Comparison of ENCODE assay signal across 27 cellular contexts in genomic region chr16:69267633-69268032, GRCh38. TPM values are rescaled to one million over a fixed set of nuclear protein-coding genes. Genes with fewer than 3 reads are reported as not detected.
DNase-seq lines count a peak whose midpoint lies in the region; ATAC-seq, FAIRE-seq and TF ChIP-seq lines count a peak whose summit lies in the region.
"Had no signal": no experiment of that assay in that cellular context is flagged by ENCODE, and none has a peak within 500 bp of the region (broad histone marks: within the 10 kb centered on the region; RNA-seq: fewer than 3 reads in every experiment).

No MANE protein-coding gene starts in this region.

- peaks cover 2 to 20% of the 10 kb centered on the region in 2 experiments; a peak in 3 of 5 replicates for H3K36me3 ChIP-seq in HepG2 (replicated peaks in 1 of 2; ENCODE audit: control insufficient read depth in 1 of 2, insufficient read depth in 2 of 2, low read length in 2 of 2)
- H3K36me3 ChIP-seq in right lobe of liver: peaks cover 0 to 8% (median under 1%) of the 10 kb centered on the region in 4 donors
- H3K36me3 ChIP-seq: BE2C had no signal

- H4K20me1 ChIP-seq in HepG2 (ENCODE audit: insufficient read depth, low read length): no peaks in the 10 kb centered on the region
- H4K20me1 ChIP-seq: BLaER1 treated with 17β-estradiol and CSF1 and Interleukin-3, amounts not matched to agents 10 nM and 100 nM had no signal

- TF ChIP-seq EP300 in HepG2 (IDR thresholded peaks at IDR 0.05; ENCODE audit: low read depth in 2 of 2, low read length in 2 of 2): no peak
- TF ChIP-seq EP300 in HepG2 (CRISPR knock-in tag; IDR thresholded peaks at IDR 0.05; ENCODE audit: borderline replicate concordance): no peak

- peaks cover 26% of the 10 kb centered on the region for H3K36me3 Mint-ChIP-seq in activated T-helper 2 cell treated with anti-CD3 and anti-CD28 coated beads, Interferon-gamma antibody, Interleukin-2, Interleukin-4, amounts not matched to agents 10 μg/mL and 5 μg/mL and 100 μg/mL, durations not matched to agents 14 hours and 24 hours and 36 hours (ENCODE audit: low read depth)
- H3K36me3 Mint-ChIP-seq in nephron progenitor cell (ENCODE audit: low read depth): peaks cover 54% of the 10 kb centered on the region
- no peaks in the 10 kb centered on the region for H3K36me3 Mint-ChIP-seq in activated naive CD4-positive, alpha-beta T cell treated with anti-CD3 and anti-CD28 coated beads, Interleukin-2, amount 50 U/mL, for 72 hours

- no peak overlapping the region for H2AFZ ChIP-seq in HepG2 (ENCODE audit: low read length)

- H3K27me3 Mint-ChIP-seq in activated T-helper 2 cell treated with anti-CD3 and anti-CD28 coated beads, Interferon-gamma antibody, Interleukin-2, Interleukin-4, amounts not matched to agents 10 μg/mL and 5 μg/mL and 100 μg/mL, durations not matched to agents 14 hours and 24 hours and 36 hours (ENCODE audit: low read depth): no peaks in the 10 kb centered on the region
- H3K27me3 Mint-ChIP-seq in nephron progenitor cell (ENCODE audit: low read depth, poor library complexity): no peaks in the 10 kb centered on the region
- H3K27me3 Mint-ChIP-seq: CD4-positive, alpha-beta T cell; CD8-positive, alpha-beta memory T cell had no signal

- no peak overlapping the region for H3K9ac ChIP-seq in HepG2 (ENCODE audit: insufficient read depth, low read depth, low read length)
- H3K9ac ChIP-seq: BLaER1 treated with 17β-estradiol and CSF1 and Interleukin-3, amounts not matched to agents 10 nM and 100 nM had no signal

- BruUV-seq in HepG2 (replicated peaks; lab: Mats Ljungman, UMichigan): no TSS peak

- no peaks in the 10 kb centered on the region for H3K27me3 ChIP-seq in HepG2 (ENCODE audit: control insufficient read depth in 1 of 2, insufficient read depth in 2 of 2, low read length in 2 of 2)
- no peaks in the 10 kb centered on the region for H3K27me3 ChIP-seq in right lobe of liver
- H3K27me3 ChIP-seq: BE2C; BLaER1 treated with 17β-estradiol and CSF1 and Interleukin-3, amounts not matched to agents 10 nM and 100 nM had no signal

- H3K4me1 Mint-ChIP-seq in activated T-helper 2 cell treated with anti-CD3 and anti-CD28 coated beads, Interferon-gamma antibody, Interleukin-2, Interleukin-4, amounts not matched to agents 10 μg/mL and 5 μg/mL and 100 μg/mL, durations not matched to agents 14 hours and 24 hours and 36 hours (ENCODE audit: low read depth): peaks cover 5% of the 10 kb centered on the region
- no peaks in the 10 kb centered on the region for H3K4me1 Mint-ChIP-seq in nephron progenitor cell
- H3K4me1 Mint-ChIP-seq: CD14-positive monocyte; CD8-positive, alpha-beta memory T cell had no signal

- H3K9me3 ChIP-seq in HepG2 (ENCODE audit: low read length) (no peaks in the 10 kb centered on the region), right lobe of liver (no peaks in the 10 kb centered on the region)
- H3K9me3 ChIP-seq: A549; BE2C; BLaER1 treated with 17β-estradiol and CSF1 and Interleukin-3, amounts not matched to agents 10 nM and 100 nM had no signal

- ATAC-seq in HepG2 (no peak), right lobe of liver (no peak)
- ATAC-seq in activated naive CD4-positive, alpha-beta T cell treated with anti-CD3 and anti-CD28 coated beads, Interleukin-2, amount 50 U/mL, for 72 hours: no peak
- ATAC-seq: A549, GM12878 had no signal

- WGBS in HepG2 (ENCODE audit: low lambda C conversion rate): 99% methylated on average over 4 of the region's 4 CpGs
- 86% methylated on average over 4 of the region's 4 CpGs for WGBS in right lobe of liver (ENCODE audit: insufficient coverage, low coverage, low lambda C conversion rate, missing lambda C conversion rate)

- peak overlapping the region; percentile 31 for H3K27ac Mint-ChIP-seq in activated T-helper 2 cell treated with anti-CD3 and anti-CD28 coated beads, Interferon-gamma antibody, Interleukin-2, Interleukin-4, amounts not matched to agents 10 μg/mL and 5 μg/mL and 100 μg/mL, durations not matched to agents 14 hours and 24 hours and 36 hours
- H3K27ac Mint-ChIP-seq in nephron progenitor cell: peak overlapping the region; percentile 78
- no peak overlapping the region for H3K27ac Mint-ChIP-seq in activated naive CD4-positive, alpha-beta T cell treated with anti-CD3 and anti-CD28 coated beads, Interleukin-2, amount 50 U/mL, for 72 hours
- H3K27ac Mint-ChIP-seq: CD4-positive, alpha-beta T cell had no signal

- CTCF ChIA-PET in HepG2 (lab: Yijun Ruan, JAX; ENCODE audit: low intra/inter-chr PET ratio, low total read pairs): no interaction called here

- TF ChIP-seq CTCF in HepG2 (CRISPR knock-in tag; IDR thresholded peaks at IDR 0.05) (no peak), right lobe of liver (IDR thresholded peaks at IDR 0.05) (no peak), nephron progenitor cell (IDR thresholded peaks at IDR 0.05) (no peak)

- TF ChIP-seq POLR2A in HepG2 (IDR thresholded peaks at IDR 0.05; ENCODE audit: insufficient read depth in 1 of 2, low read depth in 2 of 2, low read length in 2 of 2): no peak
- TF ChIP-seq POLR2A in right lobe of liver (IDR thresholded peaks at IDR 0.05): no peak
- no peak for TF ChIP-seq POLR2A in erythroblast (IDR thresholded peaks at IDR 0.05; ENCODE audit: low read length)

- POLR2A ChIA-PET in HepG2 (lab: Yijun Ruan, JAX): no interaction called here

- no peak for TF ChIP-seq RAD21 in HepG2 (CRISPR knock-in tag; IDR thresholded peaks at IDR 0.05)

- H3K27ac ChIP-seq in HepG2 (ENCODE audit: extremely low read length, insufficient read depth, low read length) (peak overlapping the region; percentile 60), right lobe of liver (no peak overlapping the region)
- H3K27ac ChIP-seq: 22Rv1; A549; BLaER1 treated with 17β-estradiol and CSF1 and Interleukin-3, amounts not matched to agents 10 nM and 100 nM had no signal

- DNase-seq in HepG2 (ENCODE audit: low spot score): no peak
- DNase-seq in right lobe of liver: no peak
- no peak for DNase-seq in activated T-helper 2 cell treated with anti-CD3 and anti-CD28 coated beads, Interferon-gamma antibody, Interleukin-2, Interleukin-4, amounts not matched to agents 10 μg/mL and 5 μg/mL and 100 μg/mL, durations not matched to agents 14 hours and 24 hours and 36 hours (ENCODE audit: low spot score)
- DNase-seq in erythroblast (lab: John Stamatoyannopoulos, UW): peak; percentile 26 to 45
- DNase-seq in nephron progenitor cell: no peak
- DNase-seq in UCSD-AML1 (lab: John Stamatoyannopoulos, UW; ENCODE audit: unreplicated experiment): no peak
- DNase-seq in activated naive CD4-positive, alpha-beta T cell treated with anti-CD3 and anti-CD28 coated beads, Interleukin-2, amount 50 U/mL, for 72 hours (ENCODE audit: low spot score in 2 of 2): no peak
- DNase-seq in NCI-H187 treated with DMSO at 0.1 percent for 48 hours (lab: John Stamatoyannopoulos, UW): no peak
- DNase-seq: ACHN; AML-193; BE2C; CD4-positive, alpha-beta T cell; CD8-positive, alpha-beta memory T cell; DMS 273 treated with DMSO at 0.1 percent for 48 hours; DMS79; EL; GDM1; GOT3; HCEC 1CT had no signal

- FAIRE-seq in HepG2 (lab: Jason Lieb, UNC): no peak
- FAIRE-seq: A549, D721Med, GM12878, GM18507, H54 had no signal

- intact Hi-C loops in HepG2 (cut with micrococcal nuclease; ENCODE audit: unreplicated experiment) (no loop called here), right lobe of liver (cut with DNase I) (no loop called here)
- intact Hi-C loops in activated T-helper 2 cell treated with anti-CD3 and anti-CD28 coated beads, Interferon-gamma antibody, Interleukin-2, Interleukin-4, amounts not matched to agents 10 μg/mL and 5 μg/mL and 100 μg/mL, durations not matched to agents 14 hours and 24 hours and 36 hours (cut with micrococcal nuclease): no loop called here

- no peaks in the 10 kb centered on the region for H3K79me2 ChIP-seq in HepG2 (ENCODE audit: insufficient read depth, low read length)

- H3K4me3 ChIP-seq in HepG2 (replicated peaks in 1 of 3; ENCODE audit: insufficient read depth in 1 of 3, low read depth in 2 of 3, low read length in 3 of 3) (no peak overlapping the region), right lobe of liver (no peak overlapping the region)
- H3K4me3 ChIP-seq: A549; BLaER1 treated with 17β-estradiol and CSF1 and Interleukin-3, amounts not matched to agents 10 nM and 100 nM; GM12878 had no signal

- H3K4me1 ChIP-seq in HepG2 (ENCODE audit: insufficient read depth, low read length) (peaks cover 22% of the 10 kb centered on the region), right lobe of liver (no peaks in the 10 kb centered on the region)
- H3K4me1 ChIP-seq: A549, BE2C had no signal

- in situ Hi-C loops in HepG2 (cut with HindIII; ENCODE audit: extremely low pct_ligation_motif_present, low pct_unique_long_range_greater_than_20kb): no loop called here

- no peak overlapping the region for H3K4me2 ChIP-seq in HepG2 (ENCODE audit: low read depth, low read length)
- H3K4me2 ChIP-seq: A549; BLaER1 treated with 17β-estradiol and CSF1 and Interleukin-3, amounts not matched to agents 10 nM and 100 nM had no signal

- no peaks in the 10 kb centered on the region for H3K9me3 Mint-ChIP-seq in activated T-helper 2 cell treated with anti-CD3 and anti-CD28 coated beads, Interferon-gamma antibody, Interleukin-2, Interleukin-4, amounts not matched to agents 10 μg/mL and 5 μg/mL and 100 μg/mL, durations not matched to agents 14 hours and 24 hours and 36 hours
- H3K9me3 Mint-ChIP-seq in nephron progenitor cell: no peaks in the 10 kb centered on the region
- H3K9me3 Mint-ChIP-seq in activated naive CD4-positive, alpha-beta T cell treated with anti-CD3 and anti-CD28 coated beads, Interleukin-2, amount 50 U/mL, for 72 hours: no peaks in the 10 kb centered on the region
- H3K9me3 Mint-ChIP-seq: CD4-positive, alpha-beta T cell; CD8-positive, alpha-beta memory T cell had no signal

- no peak overlapping the region for H3K4me3 Mint-ChIP-seq in activated T-helper 2 cell treated with anti-CD3 and anti-CD28 coated beads, Interferon-gamma antibody, Interleukin-2, Interleukin-4, amounts not matched to agents 10 μg/mL and 5 μg/mL and 100 μg/mL, durations not matched to agents 14 hours and 24 hours and 36 hours (ENCODE audit: low read depth)
- H3K4me3 Mint-ChIP-seq in nephron progenitor cell: no peak overlapping the region
- H3K4me3 Mint-ChIP-seq: CD14-positive monocyte; CD4-positive, alpha-beta T cell; CD8-positive, alpha-beta memory T cell had no signal

RNA-seq across cellular contexts. Expression of gene VPS4A, which starts 43.5 kb away (rescaled TPM):
- 21.0 and 27.9 TPM in 2 replicates for total RNA-seq in HepG2 (2016; rRNA removed; fragmentation: Illumina TruSeq; extraction: Trizol)
- 22.9 and 26.6 TPM in 2 replicates for total RNA-seq in HepG2 (2016; cell fraction: cytosol; rRNA removed; fragmentation: Illumina TruSeq; extraction: Trizol; ENCODE audit: low read depth)
- 20.6 and 26.3 TPM in 2 replicates for total RNA-seq in HepG2 (2016; cell fraction: insoluble cytoplasmic fraction; rRNA removed; fragmentation: Illumina TruSeq; extraction: Trizol)
- total RNA-seq in HepG2 (2016; cell fraction: membrane; rRNA removed; fragmentation: Illumina TruSeq; extraction: Trizol): 35.0 and 37.1 TPM in 2 replicates
- 20.1 and 24.2 TPM in 2 replicates for total RNA-seq in HepG2 (2016; cell fraction: nucleus; rRNA removed; fragmentation: Illumina TruSeq; extraction: Trizol)
- 13.2 and 15.7 TPM in 2 replicates for polyA plus RNA-seq in HepG2 (2011; rRNA removed)
- polyA plus RNA-seq in HepG2 (2011; cell fraction: cytosol; rRNA removed): 13.5 TPM in 2 replicates
- 19.8 and 23.6 TPM in 2 replicates for polyA plus RNA-seq in HepG2 (2011; cell fraction: nucleus; rRNA removed)
- 35.1 and 39.0 TPM in 2 replicates for polyA plus RNA-seq in HepG2 (2012)
- polyA plus RNA-seq in HepG2 (2016; cell fraction: cytosol; fragmentation: Illumina TruSeq; extraction: Trizol; ENCODE audit: low read depth): 17.7 and 22.9 TPM in 2 replicates
- 25.9 and 27.3 TPM in 2 replicates for polyA plus RNA-seq in HepG2 (2016; cell fraction: insoluble cytoplasmic fraction; fragmentation: Illumina TruSeq; extraction: Trizol; ENCODE audit: low read depth)
- polyA plus RNA-seq in HepG2 (2016; cell fraction: membrane; fragmentation: Illumina TruSeq; extraction: Trizol; ENCODE audit: low read depth): 29.1 and 33.5 TPM in 2 replicates
- 40.5 and 45.1 TPM in 2 replicates for polyA plus RNA-seq in HepG2 (2016; cell fraction: nucleus; fragmentation: Illumina TruSeq; extraction: Trizol; ENCODE audit: insufficient read depth, low read depth)
- polyA minus RNA-seq in HepG2 (2011; rRNA and poly(A)+ RNA removed; ENCODE audit: low replicate concordance): 26.2 and 31.9 TPM in 2 replicates
- 8.4 and 11.2 TPM in 2 replicates for polyA minus RNA-seq in HepG2 (2011; cell fraction: cytosol; rRNA and poly(A)+ RNA removed)
- 15.3 and 19.3 TPM in 2 replicates for polyA minus RNA-seq in HepG2 (2011; cell fraction: nucleus; rRNA and poly(A)+ RNA removed)
- 10 to 100 TPM in 5 of 6 experiments, 1 to 10 TPM in 1; 9.6 to 15.3 (median 12.3) TPM for total RNA-seq in right lobe of liver
- 34.6 and 36.3 TPM in 2 replicates for total RNA-seq in activated T-helper 2 cell treated with anti-CD3 and anti-CD28 coated beads, Interferon-gamma antibody, Interleukin-2, Interleukin-4, amounts not matched to agents 10 μg/mL and 5 μg/mL and 100 μg/mL, durations not matched to agents 14 hours and 24 hours and 36 hours
- total RNA-seq in activated naive CD4-positive, alpha-beta T cell treated with anti-CD3 and anti-CD28 coated beads, Interleukin-2, amount 50 U/mL, for 72 hours: 10 to 100 TPM; 23.1 to 29.1 TPM

Comparison
In these comparisons a context has a peak if more than half of its experiments do, and no peak if none do; other contexts are left out.
1. DNase-seq: peak in erythroblast (2 of 2); none in HepG2 (single experiment), right lobe of liver (0 of 3), activated T-helper 2 cell treated with anti-CD3 and anti-CD28 coated beads, Interferon-gamma antibody, Interleukin-2, Interleukin-4, amounts not matched to agents 10 μg/mL and 5 μg/mL and 100 μg/mL, durations not matched to agents 14 hours and 24 hours and 36 hours (single experiment), nephron progenitor cell (single experiment), UCSD-AML1 (single experiment), activated naive CD4-positive, alpha-beta T cell treated with anti-CD3 and anti-CD28 coated beads, Interleukin-2, amount 50 U/mL, for 72 hours (0 of 2) and NCI-H187 treated with DMSO at 0.1 percent for 48 hours (single experiment).
2. H3K27ac Mint-ChIP-seq: peak in activated T-helper 2 cell treated with anti-CD3 and anti-CD28 coated beads, Interferon-gamma antibody, Interleukin-2, Interleukin-4, amounts not matched to agents 10 μg/mL and 5 μg/mL and 100 μg/mL, durations not matched to agents 14 hours and 24 hours and 36 hours (single experiment) and nephron progenitor cell (single experiment); none in activated naive CD4-positive, alpha-beta T cell treated with anti-CD3 and anti-CD28 coated beads, Interleukin-2, amount 50 U/mL, for 72 hours (0 of 2).